ENCODE assay signal across 39 cellular contexts in the genomic region with DNA sequence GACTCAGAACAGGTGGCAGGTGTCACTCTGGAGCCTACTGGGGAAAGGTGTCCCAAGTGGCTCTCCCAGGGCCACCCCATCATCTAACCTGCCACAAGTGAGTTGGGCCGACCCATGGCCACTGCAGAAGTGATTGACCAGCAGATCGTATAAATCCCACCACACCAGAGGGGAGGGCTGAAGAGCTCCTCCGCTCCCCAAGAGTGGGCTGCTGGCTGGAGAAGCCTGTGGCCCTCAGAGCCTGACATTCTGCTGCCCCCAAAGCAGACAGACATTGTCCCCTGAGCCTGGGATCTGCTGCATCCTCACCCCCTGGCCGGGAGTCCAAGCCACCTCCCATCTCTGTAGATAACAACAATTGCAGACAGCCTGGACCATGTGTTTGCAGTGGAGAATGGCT. TPM values are rescaled to one million over a fixed set of nuclear protein-coding genes. Genes with fewer than 3 reads are reported as not detected.
"Had no signal": no experiment of that assay in that cellular context is flagged by ENCODE, and none has a peak within 500 bp of the region (broad histone marks: within the 10 kb centered on the region; RNA-seq: fewer than 3 reads in every experiment).

No MANE protein-coding gene starts in this region.

- H3K4me3 ChIP-seq: adrenal gland, body of pancreas, esophagus squamous epithelium, gastroesophageal sphincter had no signal

- H3K4me1 ChIP-seq: adrenal gland, body of pancreas, esophagus squamous epithelium, gastroesophageal sphincter had no signal

- H3K27me3 ChIP-seq: adrenal gland, body of pancreas, esophagus squamous epithelium, gastroesophageal sphincter had no signal

- H3K36me3 ChIP-seq: adrenal gland, esophagus squamous epithelium, gastroesophageal sphincter had no signal

- H3K27me3 Mint-ChIP-seq: activated naive CD8-positive, alpha-beta T cell treated with anti-CD3 and anti-CD28 coated beads for 36 hours; activated naive CD8-positive, alpha-beta T cell treated with anti-CD3 and anti-CD28 coated beads, Interleukin-2, amount 50 U/mL, for 24 hours had no signal

- ATAC-seq: activated CD4-positive, alpha-beta T cell treated with anti-CD3 and anti-CD28 coated beads for 36 hours; activated CD8-positive, alpha-beta memory T cell treated with anti-CD3 and anti-CD28 coated beads, Interleukin-2, amount 10 ng/mL, durations not matched to agents 7 days and 5 days; activated CD8-positive, alpha-beta T cell treated with anti-CD3 and anti-CD28 coated beads, Interleukin-2, amount 10 ng/mL, durations not matched to agents 7 days and 5 days; activated naive CD8-positive, alpha-beta T cell treated with anti-CD3 and anti-CD28 coated beads, Interleukin-2, amount 50 U/mL, for 24 hours; body of pancreas; gastroesophageal sphincter; T-helper 17 cell had no signal

- H3K27ac Mint-ChIP-seq: activated CD4-positive, alpha-beta memory T cell treated with anti-CD3 and anti-CD28 coated beads for 36 hours; activated CD4-positive, alpha-beta T cell treated with anti-CD3 and anti-CD28 coated beads for 36 hours; activated CD4-positive, alpha-beta T cell treated with anti-CD3 and anti-CD28 coated beads, Interleukin-2, amount 10 ng/mL, durations not matched to agents 24 days and 14 days; activated CD8-positive, alpha-beta memory T cell treated with anti-CD3 and anti-CD28 coated beads, Interleukin-2, amount 10 ng/mL, durations not matched to agents 7 days and 5 days; activated CD8-positive, alpha-beta T cell treated with anti-CD3 and anti-CD28 coated beads, Interleukin-2, amount 10 ng/mL, durations not matched to agents 7 days and 5 days; activated naive CD4-positive, alpha-beta T cell treated with anti-CD3 and anti-CD28 coated beads for 36 hours; activated naive CD4-positive, alpha-beta T cell treated with anti-CD3 and anti-CD28 coated beads, Interleukin-2, amount 50 U/mL, for 24 hours; activated naive CD8-positive, alpha-beta T cell treated with anti-CD3 and anti-CD28 coated beads for 36 hours; activated naive CD8-positive, alpha-beta T cell treated with anti-CD3 and anti-CD28 coated beads, Interleukin-2, amount 50 U/mL, for 24 hours; activated T-helper 1 cell treated with anti-CD3 and anti-CD28 coated beads, Interleukin-12 subunit alpha, Interleukin-12 subunit beta, Interleukin-2, Interleukin-4 antibody, amounts not matched to agents 30 ng/mL and 10 ng/mL and 1 ng/mL, durations not matched to agents 14 hours and 24 hours and 36 hours; activated T-helper 2 cell treated with anti-CD3 and anti-CD28 coated beads, Interferon-gamma antibody, Interleukin-2, Interleukin-4, amounts not matched to agents 10 μg/mL and 5 μg/mL and 100 μg/mL, durations not matched to agents 14 hours and 24 hours and 36 hours; T-helper 17 cell; T-helper 2 cell treated with Interferon-gamma antibody and Interleukin-4, amounts not matched to agents 5 μg/mL and 100 μg/mL, for 36 hours had no signal

- H3K36me3 Mint-ChIP-seq: activated naive CD8-positive, alpha-beta T cell treated with anti-CD3 and anti-CD28 coated beads for 36 hours had no signal

- H3K4me1 Mint-ChIP-seq: T-helper 17 cell had no signal

- H3K27ac ChIP-seq: adrenal gland, body of pancreas, epithelial cell of prostate, esophagus squamous epithelium, gastroesophageal sphincter had no signal

- H3K4me3 Mint-ChIP-seq: activated CD4-positive, alpha-beta memory T cell treated with anti-CD3 and anti-CD28 coated beads for 36 hours; activated CD4-positive, alpha-beta T cell treated with anti-CD3 and anti-CD28 coated beads for 36 hours; activated CD4-positive, alpha-beta T cell treated with anti-CD3 and anti-CD28 coated beads, Interleukin-2, amount 10 ng/mL, durations not matched to agents 24 days and 14 days; activated CD8-positive, alpha-beta memory T cell treated with anti-CD3 and anti-CD28 coated beads, Interleukin-2, amount 10 ng/mL, durations not matched to agents 7 days and 5 days; activated CD8-positive, alpha-beta T cell treated with anti-CD3 and anti-CD28 coated beads, Interleukin-2, amount 10 ng/mL, durations not matched to agents 7 days and 5 days; activated naive CD4-positive, alpha-beta T cell treated with anti-CD3 and anti-CD28 coated beads for 36 hours; activated naive CD4-positive, alpha-beta T cell treated with anti-CD3 and anti-CD28 coated beads, Interleukin-2, amount 50 U/mL, for 24 hours; activated naive CD8-positive, alpha-beta T cell treated with anti-CD3 and anti-CD28 coated beads for 36 hours; activated naive CD8-positive, alpha-beta T cell treated with anti-CD3 and anti-CD28 coated beads, Interleukin-2, amount 50 U/mL, for 24 hours; activated T-helper 1 cell treated with anti-CD3 and anti-CD28 coated beads, Interleukin-12 subunit alpha, Interleukin-12 subunit beta, Interleukin-2, Interleukin-4 antibody, amounts not matched to agents 30 ng/mL and 10 ng/mL and 1 ng/mL, durations not matched to agents 14 hours and 24 hours and 36 hours; T-helper 17 cell; T-helper 2 cell treated with Interferon-gamma antibody and Interleukin-4, amounts not matched to agents 5 μg/mL and 100 μg/mL, for 36 hours had no signal

- DNase-seq: activated CD4-positive, alpha-beta memory T cell treated with anti-CD3 and anti-CD28 coated beads for 36 hours; activated CD4-positive, alpha-beta T cell treated with anti-CD3 and anti-CD28 coated beads for 36 hours; activated CD4-positive, alpha-beta T cell treated with anti-CD3 and anti-CD28 coated beads, Interleukin-2, amount 10 ng/mL, durations not matched to agents 24 days and 14 days; activated CD4-positive, CD25-positive, alpha-beta regulatory T cell; activated CD4-positive, CD25-positive, alpha-beta regulatory T cell treated with anti-CD3 and anti-CD28 coated beads, Interleukin-2, amount 50 U/mL, for 72 hours; activated CD8-positive, alpha-beta memory T cell treated with anti-CD3 and anti-CD28 coated beads, Interleukin-2, amount 50 U/mL, for 4 hours; activated CD8-positive, alpha-beta T cell treated with anti-CD3 and anti-CD28 coated beads, Interleukin-2, amount 10 ng/mL, durations not matched to agents 7 days and 5 days; activated effector memory CD4-positive, alpha-beta T cell treated with anti-CD3 and anti-CD28 coated beads, Interleukin-2, amount 50 U/mL, for 16 hours; activated naive CD4-positive, alpha-beta T cell treated with anti-CD3 and anti-CD28 coated beads for 36 hours; activated naive CD8-positive, alpha-beta T cell treated with anti-CD3 and anti-CD28 coated beads for 36 hours; activated naive CD8-positive, alpha-beta T cell treated with anti-CD3 and anti-CD28 coated beads, Interleukin-2, amount 50 U/mL, for 24 hours; activated T-cell treated with anti-CD3 and anti-CD28 coated beads, Interleukin-2, amount 50 U/mL, for 1 hour; activated T-cell treated with anti-CD3 and anti-CD28 coated beads, Interleukin-2, amount 50 U/mL, for 48 hours; adrenal gland; amygdala; body of pancreas; caudate nucleus; cortex of kidney; dermis blood vessel endothelial cell; effector CD4-positive, alpha-beta T cell; esophagus squamous epithelium; foreskin melanocyte; T-helper 1 cell; T-helper 17 cell; T1000 had no signal

RNA-seq across cellular contexts. Expression of gene ANXA8, which starts 36.7 kb away (rescaled TPM):
- total RNA-seq: activated CD4-positive, alpha-beta memory T cell treated with anti-CD3 and anti-CD28 coated beads for 36 hours; activated CD4-positive, alpha-beta T cell treated with anti-CD3 and anti-CD28 coated beads for 36 hours; activated CD4-positive, alpha-beta T cell treated with anti-CD3 and anti-CD28 coated beads, Interleukin-2, amount 10 ng/mL, durations not matched to agents 24 days and 14 days; activated CD8-positive, alpha-beta memory T cell treated with anti-CD3 and anti-CD28 coated beads for 36 hours; activated CD8-positive, alpha-beta T cell treated with anti-CD3 and anti-CD28 coated beads, Interleukin-2, amount 10 ng/mL, durations not matched to agents 7 days and 5 days; activated naive CD4-positive, alpha-beta T cell treated with anti-CD3 and anti-CD28 coated beads for 36 hours; activated naive CD8-positive, alpha-beta T cell treated with anti-CD3 and anti-CD28 coated beads for 36 hours; activated T-helper 1 cell treated with anti-CD3 and anti-CD28 coated beads, Interleukin-12 subunit alpha, Interleukin-12 subunit beta, Interleukin-2, Interleukin-4 antibody, amounts not matched to agents 30 ng/mL and 10 ng/mL and 1 ng/mL, durations not matched to agents 14 hours and 24 hours and 36 hours; body of pancreas; dermis blood vessel endothelial cell; endothelial cell of umbilical vein; fibroblast of lung; T-helper 17 cell had no signal

RNA-seq across cellular contexts. Expression of gene FAM25G, which starts 44.3 kb away (rescaled TPM):
- total RNA-seq: activated CD4-positive, alpha-beta memory T cell treated with anti-CD3 and anti-CD28 coated beads for 36 hours; activated CD4-positive, alpha-beta T cell treated with anti-CD3 and anti-CD28 coated beads for 36 hours; activated CD4-positive, alpha-beta T cell treated with anti-CD3 and anti-CD28 coated beads, Interleukin-2, amount 10 ng/mL, durations not matched to agents 24 days and 14 days; activated CD8-positive, alpha-beta memory T cell treated with anti-CD3 and anti-CD28 coated beads for 36 hours; activated CD8-positive, alpha-beta memory T cell treated with anti-CD3 and anti-CD28 coated beads, Interleukin-2, amount 10 ng/mL, durations not matched to agents 7 days and 5 days; activated CD8-positive, alpha-beta T cell treated with anti-CD3 and anti-CD28 coated beads, Interleukin-2, amount 10 ng/mL, durations not matched to agents 7 days and 5 days; activated naive CD4-positive, alpha-beta T cell treated with anti-CD3 and anti-CD28 coated beads for 36 hours; activated naive CD8-positive, alpha-beta T cell treated with anti-CD3 and anti-CD28 coated beads for 36 hours; activated T-helper 1 cell treated with anti-CD3 and anti-CD28 coated beads, Interleukin-12 subunit alpha, Interleukin-12 subunit beta, Interleukin-2, Interleukin-4 antibody, amounts not matched to agents 30 ng/mL and 10 ng/mL and 1 ng/mL, durations not matched to agents 14 hours and 24 hours and 36 hours; activated T-helper 2 cell treated with anti-CD3 and anti-CD28 coated beads, Interferon-gamma antibody, Interleukin-2, Interleukin-4, amounts not matched to agents 10 μg/mL and 5 μg/mL and 100 μg/mL, durations not matched to agents 14 hours and 24 hours and 36 hours; adrenal gland; aorta; body of pancreas; chondrocyte; dermis blood vessel endothelial cell; endothelial cell of umbilical vein; fibroblast of lung; fibroblast of villous mesenchyme; gastroesophageal sphincter; glomerular endothelial cell; T-helper 17 cell had no signal
